In genomic region chr6:36095497-36096391, GRCh38 we compare ENCODE assay signal across 13 cellular contexts. TPM values are rescaled to one million over a fixed set of nuclear protein-coding genes. Genes with fewer than 3 reads are reported as not detected.
DNase-seq lines count a peak whose midpoint lies in the region; ATAC-seq, FAIRE-seq and TF ChIP-seq lines count a peak whose summit lies in the region.
"Had no signal": no experiment of that assay in that cellular context is flagged by ENCODE, and none has a peak within 500 bp of the region (broad histone marks: within the 10 kb centered on the region; RNA-seq: fewer than 3 reads in every experiment).

No MANE protein-coding gene starts in this region.

- H3K36me3 ChIP-seq in OCI-LY7 (ENCODE audit: insufficient read depth, low read length) (peaks cover 31% of the 10 kb centered on the region; the same call in 1 of the 2 replicates), left lung (peaks cover 0 to 50% of the 10 kb centered on the region in 2 donors)

- no peak overlapping the region for H3K4me2 ChIP-seq in OCI-LY7 (ENCODE audit: low read length)

- H3K79me2 ChIP-seq in OCI-LY7 (ENCODE audit: insufficient read depth, low read depth, low read length), result no peaks in the 10 kb centered on the region

- no TSS peak for BruUV-seq in OCI-LY7 (replicated peaks; lab: Mats Ljungman, UMichigan)

- no peak for FAIRE-seq in D721Med (lab: Jason Lieb, UNC)
- FAIRE-seq: TTC549 had no signal

- H3K9me3 ChIP-seq in OCI-LY7 (ENCODE audit: low read length) (no peaks in the 10 kb centered on the region), left lung (no peaks in the 10 kb centered on the region)
- H3K9me3 ChIP-seq: BLaER1 treated with 17β-estradiol and CSF1 and Interleukin-3, amounts not matched to agents 10 nM and 100 nM had no signal

- H3K4me1 ChIP-seq in OCI-LY7 (ENCODE audit: insufficient read depth, low read length, poor library complexity, severe bottlenecking) (peaks cover 8% of the 10 kb centered on the region), left lung (peaks cover 0 to 19% of the 10 kb centered on the region in 2 donors)

- H3K36me3 Mint-ChIP-seq in type B pancreatic cell, result no peaks in the 10 kb centered on the region

- peak; percentile 57; the same call in 1 of the 2 replicates for TF ChIP-seq CTCF in OCI-LY7 (conservative IDR thresholded peaks at IDR 0.05; ENCODE audit: low read length)
- peak; percentile 6 to 53 for TF ChIP-seq CTCF in left lung (IDR thresholded peaks at IDR 0.05)
- TF ChIP-seq CTCF in type B pancreatic cell (conservative IDR thresholded peaks at IDR 0.05), result no peak
- no peak for TF ChIP-seq CTCF in D721Med (IDR thresholded peaks at IDR 0.05; ENCODE audit: insufficient read depth, missing control alignments)

- H3K4me1 Mint-ChIP-seq in type B pancreatic cell (ENCODE audit: unreplicated experiment), result peaks cover 41% of the 10 kb centered on the region

- peak overlapping the region; percentile 88 for H3K27ac Mint-ChIP-seq in type B pancreatic cell
- H3K27ac Mint-ChIP-seq: activated naive CD8-positive, alpha-beta T cell treated with anti-CD3 and anti-CD28 coated beads, Interleukin-2, amount 10 ng/mL, durations not matched to agents 7 days and 5 days had no signal

- no peaks in the 10 kb centered on the region for H3K27me3 Mint-ChIP-seq in type B pancreatic cell
- H3K27me3 Mint-ChIP-seq: activated naive CD8-positive, alpha-beta T cell treated with anti-CD3 and anti-CD28 coated beads, Interleukin-2, amount 10 ng/mL, durations not matched to agents 7 days and 5 days; effector memory CD8-positive, alpha-beta T cell had no signal

- no peaks in the 10 kb centered on the region for H3K27me3 ChIP-seq in left lung
- H3K27me3 ChIP-seq: BLaER1 treated with 17β-estradiol and CSF1 and Interleukin-3, amounts not matched to agents 10 nM and 100 nM had no signal

- no peaks in the 10 kb centered on the region for H4K20me1 ChIP-seq in OCI-LY7 (ENCODE audit: insufficient read depth, low read length)

- CTCF ChIA-PET in OCI-LY7 (lab: Charles Lee; ENCODE audit: unreplicated experiment), result interaction anchor here (0.6 to 1.6 kb wide), 6 partner anchors 8 to 66 kb away, joined by 3 to 6 read pairs (median 4); no protein-coding TSS in a partner anchor

- H3K27ac ChIP-seq in OCI-LY7 (ENCODE audit: low read depth, low read length, poor library complexity, severe bottlenecking) (no peak overlapping the region), left lung (no peak overlapping the region)
- H3K27ac ChIP-seq: BLaER1 treated with 17β-estradiol and CSF1 and Interleukin-3, amounts not matched to agents 10 nM and 100 nM had no signal

- H3K9me3 Mint-ChIP-seq in type B pancreatic cell, result no peaks in the 10 kb centered on the region
- H3K9me3 Mint-ChIP-seq: activated naive CD8-positive, alpha-beta T cell treated with anti-CD3 and anti-CD28 coated beads, Interleukin-2, amount 10 ng/mL, durations not matched to agents 7 days and 5 days; effector memory CD8-positive, alpha-beta T cell; neural crest cell had no signal

- POLR2A ChIA-PET in OCI-LY7 (lab: Charles Lee), result interaction anchor here (0.6 to 2.1 kb wide), 8 partner anchors 9 to 302 kb away, joined by 3 to 9 read pairs (median 4); partner anchors contain the start of gene MAPK14

- no peak overlapping the region for H2AFZ ChIP-seq in OCI-LY7 (ENCODE audit: low read length)

- peak overlapping the region; percentile 64 for H3K4me3 Mint-ChIP-seq in type B pancreatic cell
- H3K4me3 Mint-ChIP-seq: activated naive CD8-positive, alpha-beta T cell treated with anti-CD3 and anti-CD28 coated beads, Interleukin-2, amount 10 ng/mL, durations not matched to agents 7 days and 5 days; effector memory CD8-positive, alpha-beta T cell; neural crest cell had no signal

- DNase-seq in left ventricle myocardium superior, result no peak
- DNase-seq in Right ventricle myocardium inferior (ENCODE audit: missing footprints), result no peak
- no peak for DNase-seq in OCI-LY7 (ENCODE audit: low spot score)
- DNase-seq in left lung, result no peak
- DNase-seq in type B pancreatic cell (ENCODE audit: extremely low spot score, unreplicated experiment), result no peak
- DNase-seq in Ammon's horn (ENCODE audit: low spot score), result no peak
- no peak for DNase-seq in D721Med (ENCODE audit: insufficient read length, low spot score)
- no peak for DNase-seq in NCI-H82 (lab: John Stamatoyannopoulos, UW)

- intact Hi-C loops in left ventricle myocardium superior (cut with micrococcal nuclease), result loop anchor here (2.0 kb wide), 1 partner anchor 69 kb away; the partner anchor contains the start of gene MAPK14
- intact Hi-C loops in Right ventricle myocardium inferior (cut with DNase I), result loop anchor here (1.0 kb wide), 1 partner anchor 68 kb away; the partner anchor contains the start of gene MAPK14
- intact Hi-C loops in OCI-LY7 (cut with micrococcal nuclease; ENCODE audit: unreplicated experiment), result loop anchor here (1.0 kb wide), 1 partner anchor 68 kb away; the partner anchor contains the start of gene MAPK14
- intact Hi-C loops in left lung (cut with DNase I), result loop anchor here in 1 of 2 donors (5.0 kb wide), 1 partner anchor 68 kb away; the partner anchor contains the start of gene MAPK14

- peak; percentile 16 for ATAC-seq in left ventricle myocardium superior
- no peak for ATAC-seq in Right ventricle myocardium inferior
- no peak for ATAC-seq in left lung

- no peaks in the 10 kb centered on the region for H3K9me2 ChIP-seq in OCI-LY7 (ENCODE audit: insufficient read depth, low read length)

- no peak overlapping the region for H3K4me3 ChIP-seq in OCI-LY7 (ENCODE audit: low read depth, low read length, poor library complexity, severe bottlenecking)
- no peak overlapping the region for H3K4me3 ChIP-seq in left lung
- H3K4me3 ChIP-seq: BLaER1 treated with 17β-estradiol and CSF1 and Interleukin-3, amounts not matched to agents 10 nM and 100 nM had no signal

RNA-seq across cellular contexts. Expression of gene MAPK13, which starts 34.6 kb away (rescaled TPM):
- total RNA-seq in left ventricle myocardium superior, result 0.87 TPM
- total RNA-seq in Right ventricle myocardium inferior, result 0.70 TPM
- total RNA-seq in OCI-LY7 (2014; rRNA removed; shearing (Covaris generic)), result 0.88 TPM in 2 replicates
- total RNA-seq in OCI-LY7 (2022), result 1.2 and 1.8 TPM in 2 replicates
- total RNA-seq in left lung, result 10 to 100 TPM; 83.2 to 89.7 TPM
- total RNA-seq in type B pancreatic cell (ENCODE audit: low replicate concordance), result 29.4 and 67.6 TPM in 2 replicates

Comparison
In these comparisons a context has a peak if more than half of its experiments do, and no peak if none do; other contexts are left out.
1. CTCF ChIP-seq: peak in OCI-LY7 (single experiment) and left lung (2 of 2); none in type B pancreatic cell (single experiment) and D721Med (single experiment).
2. RNA of gene MAPK13, which starts 34.6 kb away (total RNA-seq): 83.2 to 89.7 TPM in left lung and 29.4 to 67.6 TPM in type B pancreatic cell; 0.88 to 1.8 TPM in OCI-LY7, 0.87 TPM in left ventricle myocardium superior (single experiment) and 0.70 TPM in Right ventricle myocardium inferior (single experiment); every median in the first group is over 10 times any median in the second.